In genomic region chr15:73941871-73942635, GRCh38 we compare ENCODE assay signal across 12 cellular contexts. TPM values are rescaled to one million over a fixed set of nuclear protein-coding genes. Genes with fewer than 3 reads are reported as not detected.
DNase-seq lines count a peak whose midpoint lies in the region; ATAC-seq and TF ChIP-seq lines count a peak whose summit lies in the region.
"Had no signal": no experiment of that assay in that cellular context is flagged by ENCODE, and none has a peak within 500 bp of the region (broad histone marks: within the 10 kb centered on the region; RNA-seq: fewer than 3 reads in every experiment).

No MANE protein-coding gene starts in this region.

- CTCF ChIA-PET in CD4-positive, alpha-beta memory T cell (lab: Charles Lee; ENCODE audit: partially characterized antibody): interaction anchor here (1.0 to 3.2 kb wide), 5 partner anchors 12 to 35 kb away, joined by 3 to 21 read pairs (median 7); no protein-coding TSS in a partner anchor
- CTCF ChIA-PET in HCT116 (lab: Charles Lee): no interaction called here
- CTCF ChIA-PET in activated CD8-positive, alpha-beta T cell treated with anti-CD3 and anti-CD28 coated beads for 36 hours (lab: Charles Lee): interaction anchor here (1.0 to 2.4 kb wide), 3 partner anchors 9 to 31 kb away, joined by 3 to 9 read pairs (median 5); no protein-coding TSS in a partner anchor

- TF ChIP-seq RAD21 in HCT116 (IDR thresholded peaks at IDR 0.05; ENCODE audit: low read depth): no peak

- peak; percentile 44; the same call in 1 of the 2 replicates for ATAC-seq in HCT116
- ATAC-seq in activated CD8-positive, alpha-beta T cell treated with anti-CD3 and anti-CD28 coated beads for 36 hours: peak; percentile 66

- peaks cover 32% of the 10 kb centered on the region for H3K4me1 ChIP-seq in CD4-positive, alpha-beta memory T cell (ENCODE audit: insufficient read depth, low read length)
- H3K4me1 ChIP-seq in HCT116 (ENCODE audit: control insufficient read depth in 1 of 2, insufficient read depth in 2 of 2, low read length in 2 of 2): peaks cover 0 to 18% of the 10 kb centered on the region in 2 experiments; a peak in 2 of 4 replicates

- H2AFZ ChIP-seq in HCT116 (ENCODE audit: low read depth, low read length, poor library complexity, severe bottlenecking): no peak overlapping the region

- TF ChIP-seq POLR2A in HCT116 (IDR thresholded peaks at IDR 0.05; ENCODE audit: borderline replicate concordance, extremely low read depth, insufficient read depth, insufficient read length): no peak

- no peak overlapping the region for H3K4me3 ChIP-seq in CD4-positive, alpha-beta memory T cell (ENCODE audit: low read length in 2 of 2)
- H3K4me3 ChIP-seq in HCT116 (replicated peaks in 1 of 2; ENCODE audit: low read depth in 1 of 2, low read length in 2 of 2): no peak overlapping the region
- H3K4me3 ChIP-seq: SK-N-MC had no signal

- H3K4me2 ChIP-seq in HCT116 (ENCODE audit: low read length): no peak overlapping the region

- no peaks in the 10 kb centered on the region for H3K36me3 Mint-ChIP-seq in CD4-positive, alpha-beta memory T cell
- H3K36me3 Mint-ChIP-seq in activated CD8-positive, alpha-beta T cell treated with anti-CD3 and anti-CD28 coated beads for 36 hours (ENCODE audit: low read depth): no peaks in the 10 kb centered on the region
- peaks cover 10% of the 10 kb centered on the region for H3K36me3 Mint-ChIP-seq in nephron (ENCODE audit: low read depth)
- H3K36me3 Mint-ChIP-seq: naive B cell had no signal

- H3K4me1 Mint-ChIP-seq in CD4-positive, alpha-beta memory T cell: peaks cover 23 to 53% (median 32%) of the 10 kb centered on the region in 4 donors
- H3K4me1 Mint-ChIP-seq in activated CD8-positive, alpha-beta T cell treated with anti-CD3 and anti-CD28 coated beads for 36 hours (ENCODE audit: low read depth): peaks cover 15% of the 10 kb centered on the region
- peaks cover 61% of the 10 kb centered on the region for H3K4me1 Mint-ChIP-seq in nephron

- no peaks in the 10 kb centered on the region for H3K9me3 Mint-ChIP-seq in CD4-positive, alpha-beta memory T cell
- no peaks in the 10 kb centered on the region for H3K9me3 Mint-ChIP-seq in activated CD8-positive, alpha-beta T cell treated with anti-CD3 and anti-CD28 coated beads for 36 hours
- H3K9me3 Mint-ChIP-seq in nephron: no peaks in the 10 kb centered on the region
- H3K9me3 Mint-ChIP-seq: naive B cell had no signal

- H4K20me1 ChIP-seq in HCT116 (ENCODE audit: insufficient read depth): no peaks in the 10 kb centered on the region

- no peaks in the 10 kb centered on the region for H3K9me3 ChIP-seq in CD4-positive, alpha-beta memory T cell (ENCODE audit: control insufficient read depth in 1 of 2, low read length in 2 of 2)
- H3K9me3 ChIP-seq in HCT116 (ENCODE audit: control insufficient read depth in 1 of 2, insufficient read depth in 1 of 2, low read depth in 1 of 2, low read length in 2 of 2): no peaks in the 10 kb centered on the region

- no peak overlapping the region for H3K9ac ChIP-seq in HCT116 (ENCODE audit: low read length)

- intact Hi-C loops in CD4-positive, alpha-beta memory T cell (cut with micrococcal nuclease): no loop called here
- intact Hi-C loops in HCT116 (cut with micrococcal nuclease): no loop called here
- intact Hi-C loops in activated CD8-positive, alpha-beta T cell treated with anti-CD3 and anti-CD28 coated beads for 36 hours (cut with micrococcal nuclease): no loop called here

- no TSS peak for BruUV-seq in HCT116 (replicated peaks; lab: Mats Ljungman, UMichigan)

- POLR2A ChIA-PET in CD4-positive, alpha-beta memory T cell (lab: Charles Lee; ENCODE audit: partially characterized antibody): interaction anchor here (1.3 to 1.7 kb wide), 2 partner anchors 14 to 24 kb away, joined by 3 to 7 read pairs; no protein-coding TSS in a partner anchor
- POLR2A ChIA-PET in HCT116 (lab: Charles Lee): no interaction called here
- POLR2A ChIA-PET in activated CD8-positive, alpha-beta T cell treated with anti-CD3 and anti-CD28 coated beads for 36 hours (lab: Charles Lee): no interaction called here

- H3K79me2 ChIP-seq in HCT116 (ENCODE audit: insufficient read depth, low read length): no peaks in the 10 kb centered on the region

- no peak overlapping the region for H3K27ac ChIP-seq in CD4-positive, alpha-beta memory T cell (ENCODE audit: low read depth, low read length)
- no peak overlapping the region for H3K27ac ChIP-seq in HCT116 (ENCODE audit: low read depth, low read length)
- H3K27ac ChIP-seq: SK-N-MC had no signal

- peak in 4 of 5 donors; percentile 17 to 43 (median 26) for DNase-seq in CD4-positive, alpha-beta memory T cell
- DNase-seq in HCT116 (ENCODE audit: low read depth, low spot score) (no peak), NCI-H446 treated with DMSO at 0.1 percent for 48 hours (lab: John Stamatoyannopoulos, UW) (no peak), SKM-1 (lab: John Stamatoyannopoulos, UW; ENCODE audit: unreplicated experiment) (no peak), NCI-H2196 treated with DMSO at 0.1 percent for 48 hours (lab: John Stamatoyannopoulos, UW; ENCODE audit: unreplicated experiment) (no peak)
- DNase-seq in activated CD8-positive, alpha-beta T cell treated with anti-CD3 and anti-CD28 coated beads for 36 hours: no peak
- DNase-seq: brain microvascular endothelial cell; naive B cell; NCI-H345; stimulated activated CD4-positive, alpha-beta T cell treated with anti-CD3 and anti-CD28 coated beads, Interleukin-12 subunit alpha, Interleukin-12 subunit beta, amount 100 ng/mL, for 4 hours had no signal

- H3K27ac Mint-ChIP-seq in CD4-positive, alpha-beta memory T cell: peak overlapping the region; percentile 48 to 87 (median 78)
- H3K27ac Mint-ChIP-seq in activated CD8-positive, alpha-beta T cell treated with anti-CD3 and anti-CD28 coated beads for 36 hours: no peak overlapping the region
- H3K27ac Mint-ChIP-seq in nephron: peak overlapping the region; percentile 92 to 96 (median 94)
- H3K27ac Mint-ChIP-seq: naive B cell had no signal

- H3K36me3 ChIP-seq in CD4-positive, alpha-beta memory T cell (ENCODE audit: insufficient read depth, low read length): no peaks in the 10 kb centered on the region
- no peaks in the 10 kb centered on the region for H3K36me3 ChIP-seq in HCT116 (ENCODE audit: control insufficient read depth in 1 of 2, insufficient read depth in 2 of 2, low read length in 2 of 2)

- H3K9me2 ChIP-seq in HCT116 (ENCODE audit: insufficient read depth): no peaks in the 10 kb centered on the region

- H3K4me3 Mint-ChIP-seq in CD4-positive, alpha-beta memory T cell: peak overlapping the region in 6 of 8 donors; percentile 17 to 60 (median 48)
- H3K4me3 Mint-ChIP-seq in activated CD8-positive, alpha-beta T cell treated with anti-CD3 and anti-CD28 coated beads for 36 hours: no peak overlapping the region
- peak overlapping the region in 2 of 3 experiments; percentile 9 to 31 for H3K4me3 Mint-ChIP-seq in nephron

- H3K27me3 ChIP-seq in CD4-positive, alpha-beta memory T cell (ENCODE audit: insufficient read depth, low read length): no peaks in the 10 kb centered on the region
- no peaks in the 10 kb centered on the region for H3K27me3 ChIP-seq in HCT116 (ENCODE audit: insufficient read depth, low read length)
- H3K27me3 ChIP-seq: brain microvascular endothelial cell had no signal

- RAD21 ChIA-PET in HCT116 (lab: Charles Lee; ENCODE audit: low non-redundant PET in 1 of 2, low total read pairs in 2 of 2, uncharacterized antibody in 2 of 2, unreplicated experiment in 2 of 2): no interaction called here

- TF ChIP-seq CTCF in HCT116 (IDR thresholded peaks at IDR 0.05 in 2 of 3, conservative IDR thresholded peaks at IDR 0.05 in 1 of 3; ENCODE audit: borderline replicate concordance in 1 of 3, insufficient read depth in 1 of 3, low read depth in 2 of 3, low read length in 2 of 3): no peak
- TF ChIP-seq CTCF in activated CD8-positive, alpha-beta T cell treated with anti-CD3 and anti-CD28 coated beads for 36 hours (IDR thresholded peaks at IDR 0.05): no peak
- no peak for TF ChIP-seq CTCF in nephron (IDR thresholded peaks at IDR 0.05; ENCODE audit: unreplicated experiment in 3 of 3)

- no peaks in the 10 kb centered on the region for H3K27me3 Mint-ChIP-seq in CD4-positive, alpha-beta memory T cell
- no peaks in the 10 kb centered on the region for H3K27me3 Mint-ChIP-seq in activated CD8-positive, alpha-beta T cell treated with anti-CD3 and anti-CD28 coated beads for 36 hours
- no peaks in the 10 kb centered on the region for H3K27me3 Mint-ChIP-seq in nephron (ENCODE audit: low read depth)

TF ChIP-seq in HCT116, 20 proteins besides CTCF, POLR2A, EP300 and RAD21 (continues in another document):
- TF ChIP-seq FOSL1 (IDR thresholded peaks at IDR 0.05; ENCODE audit: low read depth): no peak
- no peak for TF ChIP-seq ATF3 (IDR thresholded peaks at IDR 0.05)
- TF ChIP-seq CBX3 (IDR thresholded peaks at IDR 0.05; ENCODE audit: low read depth): no peak
- no peak for TF ChIP-seq MAX (IDR thresholded peaks at IDR 0.05)
- TF ChIP-seq TCF7L2 (IDR thresholded peaks at IDR 0.05; ENCODE audit: borderline replicate concordance, extremely low read depth, insufficient read depth, insufficient read length): no peak
- TF ChIP-seq SP1 (IDR thresholded peaks at IDR 0.05; ENCODE audit: low read depth): no peak

RNA-seq across cellular contexts. Expression of gene LOXL1, which starts 15.8 kb away (rescaled TPM):
- total RNA-seq in CD4-positive, alpha-beta memory T cell: 1 to 10 TPM; 1.6 to 2.1 TPM
- polyA plus RNA-seq in CD4-positive, alpha-beta memory T cell: 10 to 100 TPM in 1 of 2 donors, 1 to 10 TPM in 1; 6.4 to 13.1 TPM
- total RNA-seq in HCT116 (2021; ENCODE audit: unreplicated experiment): 14.9 TPM
- 18.6 and 21.7 TPM in 2 replicates for polyA plus RNA-seq in HCT116 (2012)
- 1 to 10 TPM; 1.6 to 2.8 TPM for total RNA-seq in activated CD8-positive, alpha-beta T cell treated with anti-CD3 and anti-CD28 coated beads for 36 hours

RNA-seq across cellular contexts. Expression of gene STOML1, which starts 50.0 kb away (rescaled TPM):
- 10 to 100 TPM; 10.8 to 11.1 TPM for total RNA-seq in CD4-positive, alpha-beta memory T cell
- 1 to 10 TPM; 8.1 to 8.7 TPM for polyA plus RNA-seq in CD4-positive, alpha-beta memory T cell
- total RNA-seq in HCT116 (2021; ENCODE audit: unreplicated experiment): 5.0 TPM
- polyA plus RNA-seq in HCT116 (2012): 3.0 and 4.0 TPM in 2 replicates
- 1 to 10 TPM; 5.2 to 6.5 TPM for total RNA-seq in activated CD8-positive, alpha-beta T cell treated with anti-CD3 and anti-CD28 coated beads for 36 hours

RNA-seq across cellular contexts. Expression of gene PML, which starts 52.5 kb away (rescaled TPM):
- total RNA-seq in CD4-positive, alpha-beta memory T cell: 10 to 100 TPM; 61.5 to 66.6 TPM
- polyA plus RNA-seq in CD4-positive, alpha-beta memory T cell: 10 to 100 TPM in 1 of 2 donors, 1 to 10 TPM in 1; 9.6 to 33.2 TPM
- 28.1 TPM for total RNA-seq in HCT116 (2021; ENCODE audit: unreplicated experiment)
- polyA plus RNA-seq in HCT116 (2012): 23.1 and 29.6 TPM in 2 replicates
- 10 to 100 TPM; 48.8 to 49.6 TPM for total RNA-seq in activated CD8-positive, alpha-beta T cell treated with anti-CD3 and anti-CD28 coated beads for 36 hours

Comparison
In these comparisons a context has a peak if more than half of its experiments do, and no peak if none do; other contexts are left out.
1. DNase-seq: peak in CD4-positive, alpha-beta memory T cell (4 of 5); none in HCT116 (single experiment), activated CD8-positive, alpha-beta T cell treated with anti-CD3 and anti-CD28 coated beads for 36 hours (single experiment), NCI-H446 treated with DMSO at 0.1 percent for 48 hours (single experiment), SKM-1 (single experiment) and NCI-H2196 treated with DMSO at 0.1 percent for 48 hours (single experiment).